ENCODE assay signal across 12 cellular contexts in genomic region chr22:39457047-39457545, GRCh38. TPM values are rescaled to one million over a fixed set of nuclear protein-coding genes. Genes with fewer than 3 reads are reported as not detected.
DNase-seq lines count a peak whose midpoint lies in the region; ATAC-seq, FAIRE-seq and TF ChIP-seq lines count a peak whose summit lies in the region.
"Had no signal": no experiment of that assay in that cellular context is flagged by ENCODE, and none has a peak within 500 bp of the region (broad histone marks: within the 10 kb centered on the region; RNA-seq: fewer than 3 reads in every experiment).

No MANE protein-coding gene starts in this region.

- peak overlapping the region; percentile 67 to 91; a peak in 5 of 6 replicates for H3K27ac ChIP-seq in A549
- no peak overlapping the region for H3K27ac ChIP-seq in naive thymus-derived CD4-positive, alpha-beta T cell (ENCODE audit: low read depth, low read length)

- peaks cover 0 to 7% (median 0%) of the 10 kb centered on the region in 11 donors for H3K9me3 Mint-ChIP-seq in naive thymus-derived CD4-positive, alpha-beta T cell
- H3K9me3 Mint-ChIP-seq: T-helper 1 cell treated with Interleukin-12 subunit alpha and Interleukin-12 subunit beta and Interleukin-4 antibody, amounts not matched to agents 30 μg/mL and 1 μg/mL, for 36 hours had no signal

- H3K27me3 Mint-ChIP-seq in naive thymus-derived CD4-positive, alpha-beta T cell, result peaks cover 30 to 58% (median 33%) of the 10 kb centered on the region in 5 donors

- H3K36me3 Mint-ChIP-seq in naive thymus-derived CD4-positive, alpha-beta T cell, result peaks cover 0 to 16% (median 6%) of the 10 kb centered on the region in 5 donors

- TF ChIP-seq POLR2A in A549 (IDR thresholded peaks at IDR 0.05; ENCODE audit: low read length), result no peak

- no peak for ATAC-seq in A549
- ATAC-seq in naive thymus-derived CD4-positive, alpha-beta T cell, result peak; percentile 17
- ATAC-seq in GM18870 (IDR thresholded peaks at IDR 0.05; ENCODE audit: unreplicated experiment), result no peak

- no peaks in the 10 kb centered on the region for H3K36me3 ChIP-seq in naive thymus-derived CD4-positive, alpha-beta T cell (ENCODE audit: control insufficient read depth in 2 of 3, insufficient read depth in 3 of 3, low read length in 3 of 3)

- CTCF ChIA-PET in A549 (lab: Yijun Ruan, JAX), result no interaction called here
- CTCF ChIA-PET in naive thymus-derived CD4-positive, alpha-beta T cell (lab: Charles Lee), result no interaction called here

- DNase-seq in A549 (ENCODE audit: low read depth in 1 of 2, low spot score in 1 of 2), result no peak
- peak; percentile 62 for DNase-seq in GM19238 (ENCODE audit: insufficient read length, low spot score)
- no peak for DNase-seq in choroid plexus epithelial cell (ENCODE audit: low read depth)
- DNase-seq in naive thymus-derived CD4-positive, alpha-beta T cell, result no peak
- no peak for DNase-seq in NK-92 treated with Interleukin-12 subunit alpha and Interleukin-12 subunit beta, amount 100 ng/mL, for 24 hours (lab: John Stamatoyannopoulos, UW)
- DNase-seq in NCI-H1436 (lab: John Stamatoyannopoulos, UW), result no peak
- no peak for DNase-seq in T-helper 2 cell
- DNase-seq: activated naive CD4-positive, alpha-beta T cell treated with anti-CD3 and anti-CD28 coated beads, Interleukin-2, amount 50 U/mL, for 16 hours; foreskin fibroblast; NCI-H1092 had no signal

- peak overlapping the region; percentile 62 for H3K4me3 ChIP-seq in A549
- peak overlapping the region; percentile 55 for H3K4me3 ChIP-seq in choroid plexus epithelial cell (ENCODE audit: low read depth, low read length)
- H3K4me3 ChIP-seq in naive thymus-derived CD4-positive, alpha-beta T cell (ENCODE audit: low read length), result no peak overlapping the region

- no peak for TF ChIP-seq RAD21 in A549 (conservative IDR thresholded peaks at IDR 0.05 in 1 of 2, IDR thresholded peaks at IDR 0.05 in 1 of 2)

- FAIRE-seq in A549 (lab: Jason Lieb, UNC), result no peak

- H3K4me2 ChIP-seq in A549, result peak overlapping the region; percentile 96

- TF ChIP-seq CTCF in A549 (IDR thresholded peaks at IDR 0.05) (no peak), choroid plexus epithelial cell (conservative IDR thresholded peaks at IDR 0.05; ENCODE audit: low read depth, low read length) (no peak)

- POLR2A ChIA-PET in A549 (lab: Yijun Ruan, JAX), result no interaction called here
- POLR2A ChIA-PET in naive thymus-derived CD4-positive, alpha-beta T cell (lab: Charles Lee), result no interaction called here

- intact Hi-C loops in naive thymus-derived CD4-positive, alpha-beta T cell (cut with micrococcal nuclease), result no loop called here

- no peak overlapping the region for H3K27ac Mint-ChIP-seq in naive thymus-derived CD4-positive, alpha-beta T cell
- H3K27ac Mint-ChIP-seq: T-helper 1 cell treated with Interleukin-12 subunit alpha and Interleukin-12 subunit beta and Interleukin-4 antibody, amounts not matched to agents 30 μg/mL and 1 μg/mL, for 36 hours had no signal

- WGBS in A549 (ENCODE audit: missing lambda C conversion rate), result no CpG with 5 or more reads among the region's 88 CpGs

- peak overlapping the region in 1 of 10 donors; percentile 85 for H3K4me3 Mint-ChIP-seq in naive thymus-derived CD4-positive, alpha-beta T cell

- peaks cover 17 to 24% (median 22%) of the 10 kb centered on the region in 7 donors for H3K4me1 Mint-ChIP-seq in naive thymus-derived CD4-positive, alpha-beta T cell

- peaks cover 6% of the 10 kb centered on the region; the same call in 1 of the 3 replicates for H3K4me1 ChIP-seq in A549
- H3K4me1 ChIP-seq in naive thymus-derived CD4-positive, alpha-beta T cell (ENCODE audit: control insufficient read depth in 2 of 2, insufficient read depth in 2 of 2, low read length in 2 of 2), result peaks cover 8 to 9% of the 10 kb centered on the region in 2 donors

- no peak for TF ChIP-seq EP300 in A549 (IDR thresholded peaks at IDR 0.05)

- H3K9me3 ChIP-seq in A549, result no peaks in the 10 kb centered on the region
- H3K9me3 ChIP-seq in naive thymus-derived CD4-positive, alpha-beta T cell (ENCODE audit: control insufficient read depth in 2 of 3, low read length in 3 of 3), result no peaks in the 10 kb centered on the region

- H3K27me3 ChIP-seq in naive thymus-derived CD4-positive, alpha-beta T cell (ENCODE audit: control insufficient read depth in 2 of 2, insufficient read depth in 2 of 2, low read length in 2 of 2), result peaks cover 0 to 11% of the 10 kb centered on the region in 2 donors

TF ChIP-seq in A549, 52 proteins besides CTCF, POLR2A, EP300 and RAD21:
- TF ChIP-seq KDM5A (IDR thresholded peaks at IDR 0.05) (no peak), RCOR1 (IDR thresholded peaks at IDR 0.05; ENCODE audit: low read depth, low read length) (no peak), SMC3 (IDR thresholded peaks at IDR 0.05) (no peak), HDAC2 (IDR thresholded peaks at IDR 0.05) (no peak), JUNB (IDR thresholded peaks at IDR 0.05) (no peak), ESRRA (IDR thresholded peaks at IDR 0.05; ENCODE audit: borderline replicate concordance, low read length) (no peak), HOXB5 (CRISPR knock-in tag; IDR thresholded peaks at IDR 0.05) (no peak), FOSL2 (IDR thresholded peaks at IDR 0.05) (no peak), FOSL2 (CRISPR knock-in tag; IDR thresholded peaks at IDR 0.05) (no peak), CEBPB (IDR thresholded peaks at IDR 0.05) (no peak), ZSCAN20 (CRISPR knock-in tag; IDR thresholded peaks at IDR 0.05) (no peak), JUN (IDR thresholded peaks at IDR 0.05) (no peak)
TF ChIP-seq in A549: peak in this region for 0.

RNA-seq across cellular contexts. Expression of gene MGAT3, which starts 0.3 kb away (rescaled TPM):
- polyA plus RNA-seq in A549 (2011; rRNA removed) (0.62 and 0.65 TPM in 2 replicates), A549 (2017; fragmentation: RNase III; extraction: RNeasy Plus Mini Kit Qiagen cat#74134 plus additional on column Dnase treatment) (0.64 to 0.84 TPM (median 0.70 TPM) in 3 replicates)
- 0.63 and 1.1 TPM in 2 replicates for polyA plus RNA-seq in A549 (2012; cell fraction: cytosol; rRNA removed)
- 0.95 and 0.98 TPM in 2 replicates for polyA plus RNA-seq in A549 (2012; cell fraction: nucleus; rRNA removed)
- polyA minus RNA-seq in A549 (2011; rRNA and poly(A)+ RNA removed), result 0.58 and 0.70 TPM in 2 replicates
- total RNA-seq in naive thymus-derived CD4-positive, alpha-beta T cell, result 1 to 10 TPM in 3 of 5 experiments, under 1 TPM in 2; 0.57 to 3.2 (median 1.0) TPM
- not detected for polyA plus RNA-seq in naive thymus-derived CD4-positive, alpha-beta T cell

RNA-seq across cellular contexts. Expression of gene MIEF1, which starts 45.0 kb away (rescaled TPM):
- polyA plus RNA-seq in A549 (2011; rRNA removed), result 19.8 and 20.5 TPM in 2 replicates
- 13.3 and 16.3 TPM in 2 replicates for polyA plus RNA-seq in A549 (2012; cell fraction: cytosol; rRNA removed)
- polyA plus RNA-seq in A549 (2012; cell fraction: nucleus; rRNA removed), result 14.2 and 14.7 TPM in 2 replicates
- polyA plus RNA-seq in A549 (2017; fragmentation: RNase III; extraction: RNeasy Plus Mini Kit Qiagen cat#74134 plus additional on column Dnase treatment), result 18.8 to 19.9 TPM (median 19.3 TPM) in 3 replicates
- polyA minus RNA-seq in A549 (2011; rRNA and poly(A)+ RNA removed), result 26.4 TPM in 2 replicates
- total RNA-seq in naive thymus-derived CD4-positive, alpha-beta T cell, result 10 to 100 TPM; 17.5 to 42.3 (median 37.3) TPM
- 10 to 100 TPM; 27.8 to 33.2 TPM for polyA plus RNA-seq in naive thymus-derived CD4-positive, alpha-beta T cell

RNA-seq across cellular contexts. Expression of gene TAB1, which starts 57.5 kb away (rescaled TPM):
- polyA plus RNA-seq in A549 (2011; rRNA removed) (10.4 and 11.3 TPM in 2 replicates), A549 (2017; fragmentation: RNase III; extraction: RNeasy Plus Mini Kit Qiagen cat#74134 plus additional on column Dnase treatment) (8.7 to 10.5 TPM (median 9.9 TPM) in 3 replicates)
- polyA plus RNA-seq in A549 (2012; cell fraction: cytosol; rRNA removed), result 16.4 and 20.1 TPM in 2 replicates
- 38.3 and 41.0 TPM in 2 replicates for polyA plus RNA-seq in A549 (2012; cell fraction: nucleus; rRNA removed)
- polyA minus RNA-seq in A549 (2011; rRNA and poly(A)+ RNA removed), result 9.5 and 11.2 TPM in 2 replicates
- 10 to 100 TPM; 27.7 to 51.5 (median 33.8) TPM for total RNA-seq in naive thymus-derived CD4-positive, alpha-beta T cell
- polyA plus RNA-seq in naive thymus-derived CD4-positive, alpha-beta T cell, result 1 to 10 TPM; 4.3 to 5.1 TPM
